In genomic region chr3:119880966-119881365, GRCh38 we compare ENCODE assay signal across 1 cellular context.
TF ChIP-seq lines count a peak whose summit lies in the region.

No MANE protein-coding gene starts in this region.

TF ChIP-seq in IMR-90, 13 proteins besides CTCF, POLR2A, EP300 and RAD21 (continued from another document):
- TF ChIP-seq ELK1 (IDR thresholded peaks at IDR 0.05; ENCODE audit: borderline replicate concordance, low read depth, low read length) = no peak
